ENCODE assay signal across 1 cellular context in genomic region chr2:231235217-231235616, GRCh38.
TF ChIP-seq lines count a peak whose summit lies in the region.

No MANE protein-coding gene starts in this region.

TF ChIP-seq in K562, 482 proteins besides CTCF, POLR2A, EP300 and RAD21 (continued from another document and continues in another):
- no peak for TF ChIP-seq DMBX1 (CRISPR knock-in tag; IDR thresholded peaks at IDR 0.05; ENCODE audit: borderline replicate concordance)
- no peak for TF ChIP-seq ZNF239 (CRISPR knock-in tag; IDR thresholded peaks at IDR 0.05)
- no peak for TF ChIP-seq ARNT (IDR thresholded peaks at IDR 0.05)
- TF ChIP-seq ZNF3 (CRISPR knock-in tag; IDR thresholded peaks at IDR 0.05): no peak
- TF ChIP-seq TCF15 (CRISPR knock-in tag; IDR thresholded peaks at IDR 0.05): no peak
- no peak for TF ChIP-seq HNRNPH1 (optimal IDR thresholded peaks at IDR 0.05; ENCODE audit: low read depth, low read length)
- no peak for TF ChIP-seq ZNF224 (CRISPR knock-in tag; IDR thresholded peaks at IDR 0.05)
- TF ChIP-seq CBX1 (IDR thresholded peaks at IDR 0.05; ENCODE audit: low read depth): no peak
- TF ChIP-seq NR0B1 (IDR thresholded peaks at IDR 0.05; ENCODE audit: partially characterized antibody): no peak
- no peak for TF ChIP-seq E2F5 (CRISPR knock-in tag; IDR thresholded peaks at IDR 0.05)
- no peak for TF ChIP-seq PHB2 (IDR thresholded peaks at IDR 0.05; ENCODE audit: low read depth)
- no peak for TF ChIP-seq RBM14 (IDR thresholded peaks at IDR 0.05; ENCODE audit: borderline replicate concordance, insufficient read depth, low read depth, low read length)
- no peak for TF ChIP-seq PBX2 (CRISPR knock-in tag; IDR thresholded peaks at IDR 0.05; ENCODE audit: low read depth)
- TF ChIP-seq PBX2 (tag; conservative IDR thresholded peaks at IDR 0.05; ENCODE audit: low read depth): no peak
- TF ChIP-seq CBX2 (IDR thresholded peaks at IDR 0.05; ENCODE audit: insufficient read depth, low read length, poor library complexity, severe bottlenecking): no peak
- no peak for TF ChIP-seq ZBTB7A (IDR thresholded peaks at IDR 0.05; ENCODE audit: borderline replicate concordance, control insufficient read depth, low read depth, low read length)
- no peak for TF ChIP-seq NRF1 (conservative IDR thresholded peaks at IDR 0.05 in 1 of 2, IDR thresholded peaks at IDR 0.05 in 1 of 2)
- TF ChIP-seq TSHZ1 (CRISPR knock-in tag; IDR thresholded peaks at IDR 0.05): no peak
- no peak for TF ChIP-seq ZNF511 (CRISPR knock-in tag; IDR thresholded peaks at IDR 0.05)
- TF ChIP-seq SOX6 (IDR thresholded peaks at IDR 0.05): no peak
- TF ChIP-seq ZNF764 (CRISPR knock-in tag; IDR thresholded peaks at IDR 0.05; ENCODE audit: low read depth): no peak
- no peak for TF ChIP-seq MYBL2 (IDR thresholded peaks at IDR 0.05; ENCODE audit: low read depth)
- no peak for TF ChIP-seq MYBL2 (CRISPR knock-in tag; IDR thresholded peaks at IDR 0.05; ENCODE audit: borderline replicate concordance)
- TF ChIP-seq ZNF609 (CRISPR knock-in tag; IDR thresholded peaks at IDR 0.05; ENCODE audit: borderline replicate concordance): no peak
- TF ChIP-seq CEBPZ (IDR thresholded peaks at IDR 0.05; ENCODE audit: borderline replicate concordance, low read depth, low read length): no peak
- no peak for TF ChIP-seq ZNF445 (CRISPR knock-in tag; IDR thresholded peaks at IDR 0.05; ENCODE audit: low read depth)
- TF ChIP-seq ZNF133 (CRISPR knock-in tag; IDR thresholded peaks at IDR 0.05): no peak
- TF ChIP-seq TCFL5 (CRISPR knock-in tag; conservative IDR thresholded peaks at IDR 0.05): no peak
- TF ChIP-seq TFAP4 (CRISPR knock-in tag; IDR thresholded peaks at IDR 0.05; ENCODE audit: borderline replicate concordance): no peak
- no peak for TF ChIP-seq DDX20 (tag; IDR thresholded peaks at IDR 0.05; ENCODE audit: low read depth)
- TF ChIP-seq TRIM24 (IDR thresholded peaks at IDR 0.05): peak in 1 of 2 experiments; percentile 51; a peak in 1 of 4 replicates
- no peak for TF ChIP-seq HOXB6 (CRISPR knock-in tag; IDR thresholded peaks at IDR 0.05; ENCODE audit: borderline replicate concordance)
- no peak for TF ChIP-seq THRA (IDR thresholded peaks at IDR 0.05)
- TF ChIP-seq POLR3A (IDR thresholded peaks at IDR 0.05; ENCODE audit: borderline replicate concordance, extremely low read depth, insufficient read depth, insufficient read length): no peak
- peak; percentile 56; the same call in 1 of the 2 replicates for TF ChIP-seq STAT5A (IDR thresholded peaks at IDR 0.05; ENCODE audit: borderline replicate concordance, low read length)
- TF ChIP-seq GATA2 (CRISPR knock-in tag; IDR thresholded peaks at IDR 0.05): peak; percentile 64
- TF ChIP-seq HNRNPL (IDR thresholded peaks at IDR 0.05; ENCODE audit: low read depth, low read length): no peak
- TF ChIP-seq DLX4 (CRISPR knock-in tag; IDR thresholded peaks at IDR 0.05): no peak
- TF ChIP-seq ARID1B (IDR thresholded peaks at IDR 0.05): peak; percentile 70
- TF ChIP-seq HDAC3 (IDR thresholded peaks at IDR 0.05; ENCODE audit: borderline replicate concordance, partially characterized antibody): no peak
- no peak for TF ChIP-seq ZNF24 (IDR thresholded peaks at IDR 0.05)
